Comparison of ENCODE assay signal across 1 cellular context in genomic region chr12:113932411-113933196, GRCh38.
TF ChIP-seq lines count a peak whose summit lies in the region.

No MANE protein-coding gene starts in this region.

TF ChIP-seq in K562, 482 proteins besides CTCF, POLR2A, EP300 and RAD21 (continued from another document):
- TF ChIP-seq CHD7 (IDR thresholded peaks at IDR 0.05; ENCODE audit: low read depth, low read length) (no peak), TOE1 (IDR thresholded peaks at IDR 0.05; ENCODE audit: borderline replicate concordance) (no peak), TOE1 (CRISPR knock-in tag; IDR thresholded peaks at IDR 0.05; ENCODE audit: borderline replicate concordance, low read depth) (no peak), DEAF1 (CRISPR knock-in tag; IDR thresholded peaks at IDR 0.05) (no peak), NR1H2 (CRISPR knock-in tag; IDR thresholded peaks at IDR 0.05) (no peak), LCOR (CRISPR knock-in tag; IDR thresholded peaks at IDR 0.05) (no peak), CAMTA2 (CRISPR knock-in tag; conservative IDR thresholded peaks at IDR 0.05) (no peak), HINFP (tag; conservative IDR thresholded peaks at IDR 0.05; ENCODE audit: low read depth) (no peak), ZNF707 (CRISPR knock-in tag; conservative IDR thresholded peaks at IDR 0.05) (no peak), MAFG (tag; conservative IDR thresholded peaks at IDR 0.05) (no peak), ZNF274 (IDR thresholded peaks at IDR 0.05; ENCODE audit: borderline replicate concordance, low read depth, low read length) (peak; percentile 61; the same call in 1 of the 2 replicates), RFX1 (IDR thresholded peaks at IDR 0.05) (no peak), IRF1 (CRISPR knock-in tag; IDR thresholded peaks at IDR 0.05; ENCODE audit: borderline replicate concordance) (no peak), SETDB1 (IDR thresholded peaks at IDR 0.05; ENCODE audit: low read length) (no peak), ZBTB26 (CRISPR knock-in tag; IDR thresholded peaks at IDR 0.05) (no peak), NFATC3 (IDR thresholded peaks at IDR 0.05) (no peak), SNRNP70 (optimal IDR thresholded peaks at IDR 0.05; ENCODE audit: low read depth, low read length) (no peak), XRCC4 (IDR thresholded peaks at IDR 0.05; ENCODE audit: extremely low read depth, insufficient read depth, insufficient read length) (no peak), TFAM (CRISPR knock-in tag; conservative IDR thresholded peaks at IDR 0.05) (no peak), KAT8 (IDR thresholded peaks at IDR 0.05; ENCODE audit: low read depth) (no peak), SLC30A9 (CRISPR knock-in tag; IDR thresholded peaks at IDR 0.05) (no peak), SIX5 (IDR thresholded peaks at IDR 0.05; ENCODE audit: borderline replicate concordance in 1 of 2, insufficient read depth in 1 of 2, low read depth in 1 of 2, low read length in 2 of 2) (no peak), ZBTB11 (CRISPR knock-in tag; IDR thresholded peaks at IDR 0.05) (peak in 1 of 3 experiments; percentile 64; a peak in 2 of 6 replicates)
